In the genomic region with DNA sequence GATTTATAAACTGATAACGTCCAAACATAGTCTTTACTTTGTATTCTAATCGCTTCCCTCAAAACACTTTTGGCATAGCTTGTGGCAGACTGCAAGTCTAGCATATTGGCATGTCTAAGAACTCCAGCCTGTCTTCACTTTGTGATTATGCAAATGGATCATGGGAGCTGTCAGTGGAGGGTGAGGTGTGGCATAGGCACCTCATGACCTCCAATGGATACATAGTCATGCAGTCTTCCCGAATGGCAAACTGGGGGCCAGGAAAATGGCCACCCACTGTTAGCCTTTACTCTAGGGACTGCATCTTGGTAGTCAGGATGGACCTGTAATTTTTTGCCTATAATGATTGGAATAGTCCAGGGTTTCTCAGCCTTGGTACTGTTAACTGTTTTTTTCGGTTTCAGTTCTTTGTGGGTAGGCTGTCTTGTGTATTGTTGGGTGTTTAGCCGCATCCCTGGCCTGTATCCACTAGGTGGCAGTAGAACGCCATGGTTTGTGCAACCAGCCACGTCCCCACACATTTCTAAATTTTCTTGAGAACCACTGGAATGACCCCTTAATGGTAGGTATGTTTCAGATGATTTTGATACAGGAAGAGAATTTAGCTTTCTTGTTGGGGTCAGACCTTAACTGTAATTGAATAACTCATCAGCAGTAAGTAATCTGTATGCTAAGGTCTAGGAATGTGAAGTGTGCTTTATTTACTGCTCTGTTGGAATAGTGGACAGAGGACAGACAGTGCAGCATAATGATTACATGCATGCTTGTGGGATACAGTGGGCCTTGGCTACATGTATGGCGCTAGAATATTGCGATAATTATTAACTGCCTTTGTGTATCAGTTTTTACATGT, we compare ENCODE assay signal across 9 cellular contexts. TPM values are rescaled to one million over a fixed set of nuclear protein-coding genes. Genes with fewer than 3 reads are reported as not detected.
DNase-seq lines count a peak whose midpoint lies in the region; ATAC-seq and TF ChIP-seq lines count a peak whose summit lies in the region.
"Had no signal": no experiment of that assay in that cellular context is flagged by ENCODE, and none has a peak within 500 bp of the region (broad histone marks: within the 10 kb centered on the region; RNA-seq: fewer than 3 reads in every experiment).

No MANE protein-coding gene starts in this region.

- H3K4me3 ChIP-seq in ACC112 (ENCODE audit: low read depth, low read length) (peak overlapping the region; percentile 56), left lung (no peak overlapping the region)

- peak overlapping the region; percentile 79 for H2AFZ ChIP-seq in ACC112 (ENCODE audit: low read length, unreplicated experiment)

- H3K4me1 ChIP-seq in ACC112 (ENCODE audit: control insufficient read depth, insufficient read depth, low read length, unreplicated experiment) (peaks cover 36% of the 10 kb centered on the region), left lung (peaks cover 0 to 25% of the 10 kb centered on the region in 2 donors)

- H3K4me3 Mint-ChIP-seq in chondrocyte (ENCODE audit: unreplicated experiment): no peak overlapping the region

- no peaks in the 10 kb centered on the region for H3K9me3 Mint-ChIP-seq in chondrocyte (ENCODE audit: low read depth)

- peaks cover 44% of the 10 kb centered on the region for H3K4me1 Mint-ChIP-seq in chondrocyte (ENCODE audit: low read depth)

- ATAC-seq in GM18502 (IDR thresholded peaks at IDR 0.05; ENCODE audit: poor library complexity, unreplicated experiment): peak; percentile 87
- peak; percentile 87 for ATAC-seq in HG02943 (IDR thresholded peaks at IDR 0.05; ENCODE audit: low read depth, unreplicated experiment)
- peak; percentile 96 for ATAC-seq in left lung

- DNase-seq in NCI-H2107 (lab: John Stamatoyannopoulos, UW) (peak; percentile 73), chondrocyte (ENCODE audit: low spot score) (no peak), left lung (peak; percentile 63 to 76)
- peak; percentile 73 to 75 for DNase-seq in activated CD4-positive, alpha-beta T cell treated with anti-CD3 and anti-CD28 coated beads for 24 hours (ENCODE audit: low read depth in 2 of 2)
- peak; percentile 76 to 81 for DNase-seq in stimulated activated CD4-positive, alpha-beta T cell treated with anti-CD3 and anti-CD28 coated beads, Interleukin-2, amount 100 ng/mL, for 48 hours

- intact Hi-C loops in left lung (cut with DNase I): loop anchor here in 1 of 2 donors (2.0 kb wide), 1 partner anchor 55 kb away; no protein-coding TSS in a partner anchor

- H3K27ac Mint-ChIP-seq in chondrocyte (ENCODE audit: unreplicated experiment): peak overlapping the region; percentile 86

- H3K79me2 ChIP-seq in ACC112 (ENCODE audit: control insufficient read depth, insufficient read depth, low read length, unreplicated experiment): no peaks in the 10 kb centered on the region

- H3K36me3 ChIP-seq in ACC112 (ENCODE audit: insufficient read depth, low read length): no peaks in the 10 kb centered on the region
- no peaks in the 10 kb centered on the region for H3K36me3 ChIP-seq in left lung

- no peaks in the 10 kb centered on the region for H3K9me3 ChIP-seq in left lung

- peak; percentile 99 for TF ChIP-seq CTCF in chondrocyte (IDR thresholded peaks at IDR 0.05)
- peak; percentile 85 to 89 for TF ChIP-seq CTCF in left lung (IDR thresholded peaks at IDR 0.05)

- H3K27me3 ChIP-seq in ACC112 (ENCODE audit: insufficient read depth, low read length) (no peaks in the 10 kb centered on the region), left lung (no peaks in the 10 kb centered on the region)

- no peaks in the 10 kb centered on the region for H3K27me3 Mint-ChIP-seq in chondrocyte (ENCODE audit: low read depth)
- H3K27me3 Mint-ChIP-seq: IgD-negative memory B cell had no signal

- no peaks in the 10 kb centered on the region for H3K36me3 Mint-ChIP-seq in chondrocyte (ENCODE audit: low read depth)

- H3K27ac ChIP-seq in ACC112 (ENCODE audit: low read depth, low read length) (peak overlapping the region; percentile 93), left lung (no peak overlapping the region)

RNA-seq across cellular contexts. Expression of a gene that starts 24.6 kb away (rescaled TPM):
- total RNA-seq in chondrocyte (not detected in 3 replicates), left lung (1 to 10 TPM in 1 of 2 donors, under 1 TPM in 1; 0.96 to 2.9 TPM)

RNA-seq across cellular contexts. Expression of a gene that starts 50.7 kb away (rescaled TPM):
- total RNA-seq in chondrocyte: not detected in 3 replicates
- total RNA-seq in left lung: 1 to 10 TPM; 2.4 to 3.6 TPM
